In the genomic region with DNA sequence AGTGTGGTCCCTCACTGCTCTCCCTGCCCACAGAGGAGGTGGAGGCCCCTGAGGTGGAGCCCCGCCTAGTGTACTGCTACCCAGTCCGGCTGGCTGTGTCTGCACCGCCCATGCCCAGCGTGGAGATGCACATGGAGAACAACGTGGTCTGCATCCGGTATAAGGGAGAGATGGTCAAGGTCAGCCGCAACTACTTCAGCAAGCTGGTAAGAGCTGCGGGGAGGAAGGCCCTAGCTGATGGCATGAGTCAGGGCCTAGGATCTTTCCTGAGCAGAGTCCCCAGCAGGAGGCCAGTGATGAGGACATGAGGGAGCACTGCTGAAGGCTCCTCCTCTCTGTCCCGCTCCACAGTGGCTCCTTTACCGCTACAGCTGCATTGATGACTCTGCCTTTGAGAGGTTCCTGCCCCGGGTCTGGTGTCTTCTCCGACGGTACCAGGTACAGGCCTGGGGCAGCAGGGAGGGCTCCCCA, we compare ENCODE assay signal across 1 cellular context.
TF ChIP-seq lines count a peak whose summit lies in the region.

No MANE protein-coding gene starts in this region.

TF ChIP-seq in HCT116, 20 proteins besides CTCF, POLR2A, EP300 and RAD21 (continued from another document):
- TF ChIP-seq YY1 (IDR thresholded peaks at IDR 0.05; ENCODE audit: extremely low read depth, insufficient replicate concordance, low read depth, low read length) (no peak), ELF1 (IDR thresholded peaks at IDR 0.05; ENCODE audit: borderline replicate concordance, low read depth) (no peak), MAX (IDR thresholded peaks at IDR 0.05) (no peak), FOSL1 (IDR thresholded peaks at IDR 0.05; ENCODE audit: low read depth) (no peak)
- TF ChIP-seq, protein P1, sequence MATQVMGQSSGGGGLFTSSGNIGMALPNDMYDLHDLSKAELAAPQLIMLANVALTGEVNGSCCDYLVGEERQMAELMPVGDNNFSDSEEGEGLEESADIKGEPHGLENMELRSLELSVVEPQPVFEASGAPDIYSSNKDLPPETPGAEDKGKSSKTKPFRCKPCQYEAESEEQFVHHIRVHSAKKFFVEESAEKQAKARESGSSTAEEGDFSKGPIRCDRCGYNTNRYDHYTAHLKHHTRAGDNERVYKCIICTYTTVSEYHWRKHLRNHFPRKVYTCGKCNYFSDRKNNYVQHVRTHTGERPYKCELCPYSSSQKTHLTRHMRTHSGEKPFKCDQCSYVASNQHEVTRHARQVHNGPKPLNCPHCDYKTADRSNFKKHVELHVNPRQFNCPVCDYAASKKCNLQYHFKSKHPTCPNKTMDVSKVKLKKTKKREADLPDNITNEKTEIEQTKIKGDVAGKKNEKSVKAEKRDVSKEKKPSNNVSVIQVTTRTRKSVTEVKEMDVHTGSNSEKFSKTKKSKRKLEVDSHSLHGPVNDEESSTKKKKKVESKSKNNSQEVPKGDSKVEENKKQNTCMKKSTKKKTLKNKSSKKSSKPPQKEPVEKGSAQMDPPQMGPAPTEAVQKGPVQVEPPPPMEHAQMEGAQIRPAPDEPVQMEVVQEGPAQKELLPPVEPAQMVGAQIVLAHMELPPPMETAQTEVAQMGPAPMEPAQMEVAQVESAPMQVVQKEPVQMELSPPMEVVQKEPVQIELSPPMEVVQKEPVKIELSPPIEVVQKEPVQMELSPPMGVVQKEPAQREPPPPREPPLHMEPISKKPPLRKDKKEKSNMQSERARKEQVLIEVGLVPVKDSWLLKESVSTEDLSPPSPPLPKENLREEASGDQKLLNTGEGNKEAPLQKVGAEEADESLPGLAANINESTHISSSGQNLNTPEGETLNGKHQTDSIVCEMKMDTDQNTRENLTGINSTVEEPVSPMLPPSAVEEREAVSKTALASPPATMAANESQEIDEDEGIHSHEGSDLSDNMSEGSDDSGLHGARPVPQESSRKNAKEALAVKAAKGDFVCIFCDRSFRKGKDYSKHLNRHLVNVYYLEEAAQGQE (IDR thresholded peaks at IDR 0.05; ENCODE audit: low read depth) = no peak
